In genomic region chr11:96012086-96012824, GRCh38 we compare ENCODE assay signal across 8 cellular contexts.
DNase-seq lines count a peak whose midpoint lies in the region; ATAC-seq and TF ChIP-seq lines count a peak whose summit lies in the region.

No MANE protein-coding gene starts in this region.

- intact Hi-C loops in upper lobe of right lung (cut with DNase I), result no loop called here

- H3K27me3 ChIP-seq in upper lobe of right lung, result no peaks in the 10 kb centered on the region

- H3K36me3 ChIP-seq in upper lobe of right lung, result no peaks in the 10 kb centered on the region

- DNase-seq in activated gamma-delta T cell treated with Interleukin-2 at 50 U/mL for 16 hours (peak; percentile 22), activated gamma-delta T cell (lab: John Stamatoyannopoulos, UW) (no peak), NCI-H2171 treated with DMSO at 0.1 percent for 48 hours (lab: John Stamatoyannopoulos, UW) (peak; percentile 59), epithelial cell of proximal tubule (ENCODE audit: low read depth) (peak; percentile 99), myocyte (ENCODE audit: low read depth) (peak; percentile 73), upper lobe of right lung (no peak)
- DNase-seq in activated CD8-positive, alpha-beta memory T cell treated with anti-CD3 and anti-CD28 coated beads, Interleukin-2, amount 50 U/mL, for 1 hour (ENCODE audit: extremely low read depth), result peak; percentile 56

- no peaks in the 10 kb centered on the region for H3K9me3 ChIP-seq in upper lobe of right lung

- TF ChIP-seq CTCF in epithelial cell of proximal tubule (conservative IDR thresholded peaks at IDR 0.05; ENCODE audit: low read depth, low read length) (peak; percentile 97), upper lobe of right lung (IDR thresholded peaks at IDR 0.05) (peak; percentile 51)

- ATAC-seq in HG02763 (IDR thresholded peaks at IDR 0.05; ENCODE audit: unreplicated experiment), result peak; percentile 91
- ATAC-seq in upper lobe of right lung, result peak; percentile 94

- H3K4me3 ChIP-seq in epithelial cell of proximal tubule (ENCODE audit: low read depth, low read length), result no peak overlapping the region
- no peak overlapping the region for H3K4me3 ChIP-seq in upper lobe of right lung

- peak overlapping the region; percentile 55 for H3K27ac ChIP-seq in upper lobe of right lung

- peaks cover 17% of the 10 kb centered on the region for H3K4me1 ChIP-seq in upper lobe of right lung

Comparison
In these comparisons a context has a peak if more than half of its experiments do, and no peak if none do; other contexts are left out.
1. DNase-seq: peak in activated gamma-delta T cell treated with Interleukin-2 at 50 U/mL for 16 hours (single experiment), NCI-H2171 treated with DMSO at 0.1 percent for 48 hours (single experiment), activated CD8-positive, alpha-beta memory T cell treated with anti-CD3 and anti-CD28 coated beads, Interleukin-2, amount 50 U/mL, for 1 hour (single experiment), epithelial cell of proximal tubule (single experiment) and myocyte (single experiment); none in activated gamma-delta T cell (single experiment) and upper lobe of right lung (single experiment).